ENCODE assay signal across 8 cellular contexts in the genomic region with DNA sequence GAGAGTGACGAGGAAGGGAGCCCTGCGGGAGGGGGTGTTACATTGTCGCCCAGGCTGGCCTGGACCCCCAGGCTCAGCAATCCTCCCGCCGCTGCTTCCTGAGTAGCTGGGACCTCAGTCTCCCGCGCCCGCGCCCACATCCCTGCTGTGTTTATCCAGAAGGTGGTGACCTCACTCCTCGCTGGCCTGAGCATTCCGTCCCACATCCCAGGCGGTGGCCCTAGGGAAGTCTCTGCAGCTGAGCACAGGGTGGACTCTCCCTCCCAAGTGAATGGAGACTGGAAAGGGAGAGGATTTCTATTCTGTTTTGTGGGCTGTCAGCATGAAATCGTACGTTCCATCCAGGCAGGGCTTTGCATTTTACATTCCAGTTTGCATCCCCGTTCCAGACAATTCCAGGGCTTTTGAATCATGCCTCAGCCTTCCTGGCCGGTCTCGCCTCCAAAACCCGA. TPM values are rescaled to one million over a fixed set of nuclear protein-coding genes. Genes with fewer than 3 reads are reported as not detected.
A peak's percentile ranks its signal among the peaks of the same experiment; 100 is the strongest.
DNase-seq lines count a peak whose midpoint lies in the region; ATAC-seq and TF ChIP-seq lines count a peak whose summit lies in the region.

No MANE protein-coding gene starts in this region.

- H3K4me3 ChIP-seq in Loucy (ENCODE audit: low read length, poor library complexity, severe bottlenecking) (peak overlapping the region; percentile 88), mammary epithelial cell (replicated peaks in 1 of 3; ENCODE audit: insufficient read depth in 1 of 3, low read depth in 2 of 3, low read length in 3 of 3) (peak overlapping the region; percentile 31 to 99 (median 64)), stomach smooth muscle (ENCODE audit: low read length in 2 of 2) (peak overlapping the region; percentile 87 to 88)

- DNase-seq in EH (ENCODE audit: low read depth) (peak; percentile 79), mammary epithelial cell (no peak), kidney glomerular epithelial cell (lab: John Stamatoyannopoulos, UW) (peak; percentile 44), NCI-H2081 (lab: John Stamatoyannopoulos, UW) (no peak)

- H3K27ac ChIP-seq in mammary epithelial cell (ENCODE audit: insufficient read depth, low read depth, low read length) (no peak overlapping the region), stomach smooth muscle (ENCODE audit: low read length) (peak overlapping the region; percentile 69)

- no TSS peak for BruUV-seq in mammary epithelial cell (replicated peaks; lab: Mats Ljungman, UMichigan)

- intact Hi-C loops in mammary epithelial cell (cut with micrococcal nuclease): loop anchor here (2.0 kb wide), 2 partner anchors 62 to 72 kb away; partner anchors contain the start of genes ZNF813 and ZNF845

- CTCF ChIA-PET in mammary epithelial cell (lab: Charles Lee; ENCODE audit: low non-redundant PET): no interaction called here

- H3F3A ChIP-seq in Loucy (ENCODE audit: low read depth): no peaks in the 10 kb centered on the region

- H3K9me3 ChIP-seq in Loucy (ENCODE audit: insufficient read depth, low read depth, low read length) (no peaks in the 10 kb centered on the region), mammary epithelial cell (replicated peaks; ENCODE audit: insufficient read depth, low read length) (peaks cover 24% of the 10 kb centered on the region), stomach smooth muscle (ENCODE audit: control insufficient read depth in 2 of 2, low read length in 2 of 2) (no peaks in the 10 kb centered on the region)

- WGBS in mammary epithelial cell (ENCODE audit: low coverage, missing lambda C conversion rate): 2% methylated on average over 11 of the region's 18 CpGs

- H3K79me2 ChIP-seq in Loucy (ENCODE audit: insufficient read depth, low read length) (peaks cover 19% of the 10 kb centered on the region), mammary epithelial cell (ENCODE audit: insufficient read depth, low read length) (peaks cover 28% of the 10 kb centered on the region)

- H3K36me3 ChIP-seq in Loucy (ENCODE audit: insufficient read depth, low read length): no peaks in the 10 kb centered on the region
- H3K36me3 ChIP-seq in mammary epithelial cell (ENCODE audit: insufficient read depth, low read length): peaks cover 5% of the 10 kb centered on the region
- H3K36me3 ChIP-seq in stomach smooth muscle (ENCODE audit: control insufficient read depth in 2 of 2, insufficient read depth in 2 of 2, low read length in 2 of 2): peaks cover 3 to 4% of the 10 kb centered on the region in 2 donors

- dilution Hi-C loops in mammary epithelial cell (cut with HindIII; ENCODE audit: low sequenced_read_pairs): no loop called here

- peak overlapping the region; percentile 62 for H3K4me2 ChIP-seq in Loucy (ENCODE audit: low read depth, low read length, poor library complexity, severe bottlenecking)
- peak overlapping the region; percentile 78 for H3K4me2 ChIP-seq in mammary epithelial cell (ENCODE audit: insufficient read depth, low read depth, low read length)

- TF ChIP-seq CTCF in Loucy (conservative IDR thresholded peaks at IDR 0.05; ENCODE audit: low read length) (no peak), mammary epithelial cell (conservative IDR thresholded peaks at IDR 0.05 in 1 of 2, IDR thresholded peaks at IDR 0.05 in 1 of 2; ENCODE audit: extremely low read depth in 1 of 2, insufficient read depth in 1 of 2, low read depth in 1 of 2, low read length in 2 of 2) (no peak)

- H3K27me3 ChIP-seq in Loucy (ENCODE audit: insufficient read depth, low read length, poor library complexity, severe bottlenecking) (no peaks in the 10 kb centered on the region), mammary epithelial cell (ENCODE audit: insufficient read depth, low read length) (no peaks in the 10 kb centered on the region), stomach smooth muscle (ENCODE audit: control insufficient read depth in 1 of 2, insufficient read depth in 2 of 2, low read length in 2 of 2) (peaks cover 0 to 1% of the 10 kb centered on the region in 2 donors)

- no peaks in the 10 kb centered on the region for H3K9me2 ChIP-seq in Loucy (replicated peaks; ENCODE audit: low read depth, low read length)

- in situ Hi-C loops in mammary epithelial cell (cut with MboI; ENCODE audit: low sequenced_read_pairs in 2 of 2): no loop called here

- H4K20me1 ChIP-seq in Loucy (ENCODE audit: insufficient read depth, low read length, poor library complexity, severe bottlenecking): peaks cover 15% of the 10 kb centered on the region
- H4K20me1 ChIP-seq in mammary epithelial cell (ENCODE audit: insufficient read depth, low read length): no peaks in the 10 kb centered on the region

- H2AFZ ChIP-seq in Loucy (ENCODE audit: low read length) (peak overlapping the region; percentile 76), mammary epithelial cell (ENCODE audit: low read depth, low read length) (peak overlapping the region; percentile 88)

- H3K9ac ChIP-seq in Loucy (ENCODE audit: low read depth, low read length, poor library complexity, severe bottlenecking) (peak overlapping the region; percentile 91), mammary epithelial cell (ENCODE audit: insufficient read depth, low read length) (no peak overlapping the region), stomach smooth muscle (ENCODE audit: low read length in 2 of 2) (peak overlapping the region; percentile 70 to 82)

- peaks cover 6% of the 10 kb centered on the region for H3K4me1 ChIP-seq in Loucy (ENCODE audit: insufficient read depth, low read length, poor library complexity, severe bottlenecking)
- H3K4me1 ChIP-seq in mammary epithelial cell (ENCODE audit: insufficient read depth, low read length): peaks cover 4% of the 10 kb centered on the region
- H3K4me1 ChIP-seq in stomach smooth muscle (ENCODE audit: control insufficient read depth, insufficient read depth, low read length): peaks cover 11% of the 10 kb centered on the region

- ATAC-seq in GM19023 (IDR thresholded peaks at IDR 0.05; ENCODE audit: unreplicated experiment): no peak
- ATAC-seq in GM19324 (IDR thresholded peaks at IDR 0.05; ENCODE audit: low FRiP score, unreplicated experiment): no peak

RNA-seq across cellular contexts. Expression of gene ZNF765, which starts 0.4 kb away (rescaled TPM):
- total RNA-seq in mammary epithelial cell: 10 to 100 TPM in 1 of 2 donors, 1 to 10 TPM in 1; 6.7 to 10.5 TPM
- 3.6 TPM for polyA plus RNA-seq in mammary epithelial cell
- 7.1 TPM for polyA minus RNA-seq in mammary epithelial cell

RNA-seq across cellular contexts. Expression of gene ZNF525, which starts 29.0 kb away (rescaled TPM):
- total RNA-seq in mammary epithelial cell: 10 to 100 TPM; 11.7 to 15.1 TPM
- polyA plus RNA-seq in mammary epithelial cell: 5.3 TPM
- 5.8 TPM for polyA minus RNA-seq in mammary epithelial cell

RNA-seq across cellular contexts. Expression of gene ZNF761, which starts 37.2 kb away (rescaled TPM):
- total RNA-seq in mammary epithelial cell: 10 to 100 TPM; 10.3 to 11.0 TPM
- polyA plus RNA-seq in mammary epithelial cell: 7.4 TPM
- 4.8 TPM for polyA minus RNA-seq in mammary epithelial cell

Comparison
In these comparisons a context has a peak if more than half of its experiments do, and no peak if none do; other contexts are left out.
1. DNase-seq: peak in EH (single experiment) and kidney glomerular epithelial cell (single experiment); none in mammary epithelial cell (single experiment) and NCI-H2081 (0 of 2).
2. Peak in every context shown above with its lines, with median percentiles within 50 percentile points of each other: H3K4me3 ChIP-seq.